Comparison of ENCODE assay signal across 1 cellular context in the genomic region with DNA sequence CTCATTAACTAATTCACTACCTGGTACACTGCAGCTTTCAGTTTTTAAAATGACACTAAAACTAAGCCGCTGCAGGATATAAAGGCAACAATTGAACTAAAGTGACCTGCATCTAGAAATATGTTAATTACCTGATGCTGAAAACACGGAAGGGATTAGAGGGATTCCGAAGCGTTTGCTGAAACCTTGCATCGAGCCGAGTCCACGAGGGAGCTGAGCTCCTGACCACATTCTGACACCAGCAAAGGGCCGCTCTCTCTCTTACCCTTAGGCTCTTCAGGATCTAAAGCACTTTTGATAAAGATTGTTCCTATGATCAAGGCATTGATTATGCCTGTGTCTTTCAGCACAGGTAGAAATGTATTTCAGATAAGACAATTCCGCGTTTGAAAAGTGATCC.
TF ChIP-seq lines count a peak whose summit lies in the region.

No MANE protein-coding gene starts in this region.

TF ChIP-seq in HCT116, 20 proteins besides CTCF, POLR2A, EP300 and RAD21:
- TF ChIP-seq TCF7L2 (IDR thresholded peaks at IDR 0.05; ENCODE audit: borderline replicate concordance, extremely low read depth, insufficient read depth, insufficient read length) (peak; percentile 99), FOSL1 (IDR thresholded peaks at IDR 0.05; ENCODE audit: low read depth) (no peak), CEBPB (IDR thresholded peaks at IDR 0.05; ENCODE audit: low read depth) (no peak), CBX3 (IDR thresholded peaks at IDR 0.05; ENCODE audit: low read depth) (no peak)
